ENCODE assay signal across 9 cellular contexts in the genomic region with DNA sequence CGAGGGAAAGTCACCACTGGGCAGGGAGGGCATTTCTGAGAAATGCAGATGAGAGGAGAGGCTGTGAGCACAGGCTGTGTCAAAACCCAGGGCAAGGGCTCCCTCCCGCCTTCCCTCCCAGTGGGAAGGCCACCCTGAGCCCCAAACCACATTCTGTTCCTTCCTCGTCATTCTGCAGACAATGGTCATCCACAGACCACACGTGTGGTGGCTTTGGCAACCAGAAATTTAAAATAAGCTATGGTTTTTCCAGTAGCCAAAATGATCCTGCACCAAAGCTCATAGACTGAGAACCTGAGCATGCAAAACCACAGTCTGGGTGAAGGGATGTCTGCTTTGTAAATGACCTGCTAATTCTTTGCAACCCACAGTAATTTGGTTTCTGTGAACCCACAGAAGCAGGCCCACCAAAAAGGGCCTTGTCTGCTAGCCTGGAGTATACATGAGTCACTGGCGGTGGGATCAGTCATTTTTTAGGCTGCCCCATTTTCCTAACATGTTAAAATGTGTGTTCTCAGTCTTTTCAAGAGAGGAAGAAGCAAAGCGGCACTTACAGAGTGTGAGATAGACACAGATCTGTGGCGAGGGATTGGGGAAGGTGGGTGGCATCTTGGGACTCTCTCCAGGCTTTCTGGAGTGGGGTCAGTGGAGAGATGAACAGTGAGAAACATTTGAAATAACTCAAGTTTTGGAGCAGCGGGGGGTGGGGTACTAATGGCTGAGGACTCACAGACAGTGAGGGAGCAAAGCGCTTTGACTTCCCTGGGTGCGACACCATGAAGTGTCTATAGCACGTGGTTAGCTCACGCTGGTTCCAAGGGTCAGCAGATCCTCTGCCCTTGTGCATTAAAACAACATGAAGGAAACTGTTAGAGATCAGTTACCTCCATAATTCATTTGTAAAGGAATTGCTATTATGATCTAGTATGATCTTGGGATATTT. TPM values are rescaled to one million over a fixed set of nuclear protein-coding genes. Genes with fewer than 3 reads are reported as not detected.
DNase-seq lines count a peak whose midpoint lies in the region; ATAC-seq and TF ChIP-seq lines count a peak whose summit lies in the region.
"Had no signal": no experiment of that assay in that cellular context is flagged by ENCODE, and none has a peak within 500 bp of the region (broad histone marks: within the 10 kb centered on the region; RNA-seq: fewer than 3 reads in every experiment).

No MANE protein-coding gene starts in this region.

- H3K27me3 ChIP-seq in CD4-positive, alpha-beta T cell (ENCODE audit: control insufficient read depth, insufficient read depth, low read length) = no peaks in the 10 kb centered on the region
- no peaks in the 10 kb centered on the region for H3K27me3 ChIP-seq in KMS-11 (ENCODE audit: insufficient read depth, low read depth)

- H4K20me1 ChIP-seq in KMS-11 (ENCODE audit: insufficient read depth) = no peaks in the 10 kb centered on the region

- no peak overlapping the region for H2AFZ ChIP-seq in KMS-11 (ENCODE audit: low read depth)

- intact Hi-C loops in CD4-positive, alpha-beta T cell (cut with DNase I, micrococcal nuclease) = loop anchor here (1.0 to 5.0 kb wide), 4 partner anchors 12 to 224 kb away; partner anchors contain the start of gene PSMD3 (in 1 of the 2)
- intact Hi-C loops in cardiac septum (cut with DNase I) = no loop called here

- peak overlapping the region; percentile 91 for H3K9ac ChIP-seq in KMS-11

- H3K79me2 ChIP-seq in KMS-11 (ENCODE audit: insufficient read depth, low read depth) = peaks cover 29% of the 10 kb centered on the region; the same call in 1 of the 2 replicates

- H3K4me3 Mint-ChIP-seq in CD4-positive, alpha-beta T cell = peak overlapping the region; percentile 56
- peak overlapping the region; percentile 27 for H3K4me3 Mint-ChIP-seq in activated CD8-positive, alpha-beta memory T cell treated with anti-CD3 and anti-CD28 coated beads, Interleukin-2, amount 10 ng/mL, durations not matched to agents 7 days and 5 days
- no peak overlapping the region for H3K4me3 Mint-ChIP-seq in osteocyte (ENCODE audit: unreplicated experiment)
- H3K4me3 Mint-ChIP-seq in WTC11 = no peak overlapping the region

- peak overlapping the region; percentile 97 for H3K27ac ChIP-seq in CD4-positive, alpha-beta T cell (ENCODE audit: low read depth, low read length)
- H3K27ac ChIP-seq in KMS-11 = peak overlapping the region; percentile 98

- no peak for TF ChIP-seq CTCF in CD4-positive, alpha-beta T cell (IDR thresholded peaks at IDR 0.05)
- TF ChIP-seq CTCF in KMS-11 (conservative IDR thresholded peaks at IDR 0.05; ENCODE audit: low read depth, low read length) (no peak; the same call in 1 of the 2 replicates), osteocyte (IDR thresholded peaks at IDR 0.05) (no peak), WTC11 (IDR thresholded peaks at IDR 0.05) (no peak)

- peak in 6 of 10 experiments; percentile 25 to 52 (median 40) for DNase-seq in CD4-positive, alpha-beta T cell
- peak; percentile 91 for DNase-seq in activated CD8-positive, alpha-beta memory T cell treated with anti-CD3 and anti-CD28 coated beads, Interleukin-2, amount 10 ng/mL, durations not matched to agents 7 days and 5 days
- peak; percentile 68 for DNase-seq in islet precursor cell
- no peak for DNase-seq in GM03348 (ENCODE audit: low spot score)
- no peak for DNase-seq in osteocyte (ENCODE audit: extremely low spot score, unreplicated experiment)
- no peak for DNase-seq in cardiac septum (ENCODE audit: low spot score)
- DNase-seq in WTC11 (ENCODE audit: low spot score) = no peak
- DNase-seq: Right ventricle myocardium superior had no signal

- peak overlapping the region; percentile 92 for H3K27ac Mint-ChIP-seq in CD4-positive, alpha-beta T cell
- H3K27ac Mint-ChIP-seq in activated CD8-positive, alpha-beta memory T cell treated with anti-CD3 and anti-CD28 coated beads, Interleukin-2, amount 10 ng/mL, durations not matched to agents 7 days and 5 days = peak overlapping the region; percentile 85
- H3K27ac Mint-ChIP-seq in osteocyte (ENCODE audit: unreplicated experiment) (no peak overlapping the region), WTC11 (no peak overlapping the region)

- CTCF ChIA-PET in CD4-positive, alpha-beta T cell (lab: Charles Lee) = interaction anchor here (1.0 to 3.3 kb wide), 7 partner anchors 11 to 138 kb away, joined by 3 to 11 read pairs (median 4); partner anchors contain the start of genes IKZF3 and MIEN1
- CTCF ChIA-PET in activated CD8-positive, alpha-beta memory T cell treated with anti-CD3 and anti-CD28 coated beads, Interleukin-2, amount 10 ng/mL, durations not matched to agents 7 days and 5 days (lab: Charles Lee) = interaction anchor here (1.0 to 2.9 kb wide), 14 partner anchors 11 to 211 kb away, joined by 3 to 17 read pairs (median 4); partner anchors contain the start of gene IKZF3
- CTCF ChIA-PET in WTC11 (lab: Charles Lee) = interaction anchor here (0.5 to 2.6 kb wide), 5 partner anchors 28 to 214 kb away, joined by 3 to 11 read pairs (median 4); partner anchors contain the start of gene MIEN1

- ATAC-seq in CD4-positive, alpha-beta T cell (ENCODE audit: poor library complexity) = no peak
- peak; percentile 23 for ATAC-seq in activated CD8-positive, alpha-beta memory T cell treated with anti-CD3 and anti-CD28 coated beads, Interleukin-2, amount 10 ng/mL, durations not matched to agents 7 days and 5 days
- ATAC-seq in WTC11 = no peak

- no peak overlapping the region for H3K4me3 ChIP-seq in KMS-11 (IDR thresholded peaks at IDR 0.05; ENCODE audit: insufficient read depth, low read depth, low read length)

- H3K36me3 Mint-ChIP-seq in CD4-positive, alpha-beta T cell (ENCODE audit: low read depth) = peaks cover 29% of the 10 kb centered on the region
- peaks cover 26% of the 10 kb centered on the region for H3K36me3 Mint-ChIP-seq in activated CD8-positive, alpha-beta memory T cell treated with anti-CD3 and anti-CD28 coated beads, Interleukin-2, amount 10 ng/mL, durations not matched to agents 7 days and 5 days
- H3K36me3 Mint-ChIP-seq in osteocyte (ENCODE audit: unreplicated experiment) = no peaks in the 10 kb centered on the region
- no peaks in the 10 kb centered on the region for H3K36me3 Mint-ChIP-seq in WTC11

- H3K9me3 Mint-ChIP-seq in CD4-positive, alpha-beta T cell = no peaks in the 10 kb centered on the region
- no peaks in the 10 kb centered on the region for H3K9me3 Mint-ChIP-seq in activated CD8-positive, alpha-beta memory T cell treated with anti-CD3 and anti-CD28 coated beads, Interleukin-2, amount 10 ng/mL, durations not matched to agents 7 days and 5 days (ENCODE audit: low read depth)
- no peaks in the 10 kb centered on the region for H3K9me3 Mint-ChIP-seq in osteocyte (ENCODE audit: unreplicated experiment)
- H3K9me3 Mint-ChIP-seq in WTC11 = no peaks in the 10 kb centered on the region

- H3K4me1 Mint-ChIP-seq in CD4-positive, alpha-beta T cell (ENCODE audit: low read depth) = peaks cover 68% of the 10 kb centered on the region
- peaks cover 76% of the 10 kb centered on the region for H3K4me1 Mint-ChIP-seq in activated CD8-positive, alpha-beta memory T cell treated with anti-CD3 and anti-CD28 coated beads, Interleukin-2, amount 10 ng/mL, durations not matched to agents 7 days and 5 days
- H3K4me1 Mint-ChIP-seq in osteocyte (ENCODE audit: unreplicated experiment) (peaks cover 9% of the 10 kb centered on the region), WTC11 (peaks cover 20% of the 10 kb centered on the region)

- peaks cover 91% of the 10 kb centered on the region for H3K4me1 ChIP-seq in KMS-11 (ENCODE audit: low read depth, poor library complexity, severe bottlenecking)

- no peaks in the 10 kb centered on the region for H3K36me3 ChIP-seq in KMS-11 (ENCODE audit: insufficient read depth)

- POLR2A ChIA-PET in CD4-positive, alpha-beta T cell (lab: Charles Lee) = interaction anchor here (0.5 to 2.2 kb wide), 7 partner anchors 9 to 294 kb away, joined by 3 to 8 read pairs (median 3); partner anchors contain the start of gene MIEN1
- POLR2A ChIA-PET in WTC11 (lab: Charles Lee) = no interaction called here

- H3K27me3 Mint-ChIP-seq in CD4-positive, alpha-beta T cell = no peaks in the 10 kb centered on the region
- no peaks in the 10 kb centered on the region for H3K27me3 Mint-ChIP-seq in activated CD8-positive, alpha-beta memory T cell treated with anti-CD3 and anti-CD28 coated beads, Interleukin-2, amount 10 ng/mL, durations not matched to agents 7 days and 5 days
- H3K27me3 Mint-ChIP-seq in osteocyte (ENCODE audit: unreplicated experiment) (peaks cover 48% of the 10 kb centered on the region), WTC11 (ENCODE audit: low read depth) (peaks cover 15% of the 10 kb centered on the region)

- H3K9me3 ChIP-seq in CD4-positive, alpha-beta T cell (ENCODE audit: control insufficient read depth, low read length) = no peaks in the 10 kb centered on the region

- peak overlapping the region; percentile 99 for H3K4me2 ChIP-seq in KMS-11

RNA-seq across cellular contexts. Expression of gene GRB7, which starts 20.5 kb away (rescaled TPM):
- total RNA-seq in CD4-positive, alpha-beta T cell = not detected
- total RNA-seq in activated CD8-positive, alpha-beta memory T cell treated with anti-CD3 and anti-CD28 coated beads, Interleukin-2, amount 10 ng/mL, durations not matched to agents 7 days and 5 days = under 1 TPM in 1 of 2 experiments, not detected in 1; 0.19 TPM
- total RNA-seq in osteocyte (0.94 and 1.2 TPM in 2 replicates), cardiac septum (0.65 TPM), WTC11 (2021) (42.4 to 48.5 TPM (median 44.0 TPM) in 3 replicates)

RNA-seq across cellular contexts. Expression of gene MIEN1, which starts 27.9 kb away (rescaled TPM):
- total RNA-seq in CD4-positive, alpha-beta T cell = 10 to 100 TPM; 31.5 to 32.3 TPM
- total RNA-seq in activated CD8-positive, alpha-beta memory T cell treated with anti-CD3 and anti-CD28 coated beads, Interleukin-2, amount 10 ng/mL, durations not matched to agents 7 days and 5 days = 10 to 100 TPM; 45.9 to 46.8 TPM
- total RNA-seq in osteocyte = 48.4 and 52.7 TPM in 2 replicates
- 48.5 TPM for total RNA-seq in cardiac septum
- total RNA-seq in WTC11 (2021) = 40.6 to 46.7 TPM (median 46.5 TPM) in 3 replicates

RNA-seq across cellular contexts. Expression of gene ERBB2, which starts 58.3 kb away (rescaled TPM):
- total RNA-seq in CD4-positive, alpha-beta T cell = 1 to 10 TPM; 2.4 to 4.6 TPM
- 1 to 10 TPM; 3.5 to 4.7 TPM for total RNA-seq in activated CD8-positive, alpha-beta memory T cell treated with anti-CD3 and anti-CD28 coated beads, Interleukin-2, amount 10 ng/mL, durations not matched to agents 7 days and 5 days
- total RNA-seq in osteocyte (66.2 and 69.9 TPM in 2 replicates), cardiac septum (84.4 TPM), WTC11 (2021) (153 to 209 TPM (median 158 TPM) in 3 replicates)

Comparison
In these comparisons a context has a peak if more than half of its experiments do, and no peak if none do; other contexts are left out.
1. DNase-seq: peak in CD4-positive, alpha-beta T cell (6 of 10), activated CD8-positive, alpha-beta memory T cell treated with anti-CD3 and anti-CD28 coated beads, Interleukin-2, amount 10 ng/mL, durations not matched to agents 7 days and 5 days (single experiment) and islet precursor cell (single experiment); none in GM03348 (single experiment), osteocyte (single experiment), cardiac septum (single experiment) and WTC11 (single experiment).
2. H3K27ac Mint-ChIP-seq: peak in CD4-positive, alpha-beta T cell (single experiment) and activated CD8-positive, alpha-beta memory T cell treated with anti-CD3 and anti-CD28 coated beads, Interleukin-2, amount 10 ng/mL, durations not matched to agents 7 days and 5 days (single experiment); none in osteocyte (single experiment) and WTC11 (single experiment).
3. H3K4me3 Mint-ChIP-seq: peak in CD4-positive, alpha-beta T cell (single experiment) and activated CD8-positive, alpha-beta memory T cell treated with anti-CD3 and anti-CD28 coated beads, Interleukin-2, amount 10 ng/mL, durations not matched to agents 7 days and 5 days (single experiment); none in osteocyte (single experiment) and WTC11 (single experiment).
4. RNA of gene GRB7, which starts 20.5 kb away (total RNA-seq): 42.4 to 48.5 TPM in WTC11; 0.94 to 1.2 TPM in osteocyte, 0.65 TPM in cardiac septum (single experiment), 0.19 TPM in activated CD8-positive, alpha-beta memory T cell treated with anti-CD3 and anti-CD28 coated beads, Interleukin-2, amount 10 ng/mL, durations not matched to agents 7 days and 5 days and not detected in CD4-positive, alpha-beta T cell; every median in the first group is over 10 times any median in the second.
5. RNA of gene ERBB2, which starts 58.3 kb away (total RNA-seq): 153 to 209 TPM in WTC11, 84.4 TPM in cardiac septum (single experiment) and 66.2 to 69.9 TPM in osteocyte; 3.5 to 4.7 TPM in activated CD8-positive, alpha-beta memory T cell treated with anti-CD3 and anti-CD28 coated beads, Interleukin-2, amount 10 ng/mL, durations not matched to agents 7 days and 5 days and 2.4 to 4.6 TPM in CD4-positive, alpha-beta T cell; every median in the first group is over 10 times any median in the second.